Comparison of ENCODE assay signal across 1 cellular context in genomic region chr19:1275260-1275975, GRCh38.
TF ChIP-seq lines count a peak whose summit lies in the region.

Gene FAM174C, plus strand, starts transcription at chr19:1275530. Its CDS starts 20 bp downstream, at chr19:1275550.

TF ChIP-seq in HepG2, 621 proteins besides CTCF, POLR2A, EP300 and RAD21 (continued from another document and continues in another):
- no peak for TF ChIP-seq ZNF512B (CRISPR knock-in tag; IDR thresholded peaks at IDR 0.05; ENCODE audit: borderline replicate concordance)
- no peak for TF ChIP-seq ZNF10 (CRISPR knock-in tag; IDR thresholded peaks at IDR 0.05; ENCODE audit: borderline replicate concordance, low read depth)
- peak; percentile 91 for TF ChIP-seq ZXDC (CRISPR knock-in tag; IDR thresholded peaks at IDR 0.05)
- peak; percentile 54; the same call in 1 of the 2 replicates for TF ChIP-seq ZNF770 (CRISPR knock-in tag; IDR thresholded peaks at IDR 0.05)
- TF ChIP-seq SP4 (CRISPR knock-in tag; IDR thresholded peaks at IDR 0.05) = peak; percentile 98
- TF ChIP-seq, protein P1, sequence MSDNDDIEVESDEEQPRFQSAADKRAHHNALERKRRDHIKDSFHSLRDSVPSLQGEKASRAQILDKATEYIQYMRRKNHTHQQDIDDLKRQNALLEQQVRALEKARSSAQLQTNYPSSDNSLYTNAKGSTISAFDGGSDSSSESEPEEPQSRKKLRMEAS (IDR thresholded peaks at IDR 0.05) = peak; percentile 91
- no peak for TF ChIP-seq ZNF773 (CRISPR knock-in tag; IDR thresholded peaks at IDR 0.05; ENCODE audit: borderline replicate concordance)
- TF ChIP-seq CREBL2 (CRISPR knock-in tag; IDR thresholded peaks at IDR 0.05; ENCODE audit: borderline replicate concordance) = peak; percentile 89; the same call in 1 of the 2 replicates
- TF ChIP-seq KDM1A (CRISPR knock-in tag; IDR thresholded peaks at IDR 0.05) = no peak
- TF ChIP-seq MEF2D (CRISPR knock-in tag; IDR thresholded peaks at IDR 0.05) = no peak
- TF ChIP-seq, protein P2, sequence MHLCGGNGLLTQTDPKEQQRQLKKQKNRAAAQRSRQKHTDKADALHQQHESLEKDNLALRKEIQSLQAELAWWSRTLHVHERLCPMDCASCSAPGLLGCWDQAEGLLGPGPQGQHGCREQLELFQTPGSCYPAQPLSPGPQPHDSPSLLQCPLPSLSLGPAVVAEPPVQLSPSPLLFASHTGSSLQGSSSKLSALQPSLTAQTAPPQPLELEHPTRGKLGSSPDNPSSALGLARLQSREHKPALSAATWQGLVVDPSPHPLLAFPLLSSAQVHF (CRISPR knock-in tag; IDR thresholded peaks at IDR 0.05) = 0 out of 2 replicates have a peak, but pooled peaks have one; percentile 23
- TF ChIP-seq KLF9 (CRISPR knock-in tag; IDR thresholded peaks at IDR 0.05; ENCODE audit: low read depth) = no peak
- peak; percentile 97 for TF ChIP-seq RNF2 (conservative IDR thresholded peaks at IDR 0.05; ENCODE audit: low read depth)
- no peak for TF ChIP-seq ZNF878 (CRISPR knock-in tag; IDR thresholded peaks at IDR 0.05)
- TF ChIP-seq SKI (IDR thresholded peaks at IDR 0.05; ENCODE audit: partially characterized antibody) = peak; percentile 14
- peak; percentile 24; the same call in 1 of the 2 replicates for TF ChIP-seq NCOA2 (CRISPR knock-in tag; IDR thresholded peaks at IDR 0.05)
- TF ChIP-seq, protein P3, sequence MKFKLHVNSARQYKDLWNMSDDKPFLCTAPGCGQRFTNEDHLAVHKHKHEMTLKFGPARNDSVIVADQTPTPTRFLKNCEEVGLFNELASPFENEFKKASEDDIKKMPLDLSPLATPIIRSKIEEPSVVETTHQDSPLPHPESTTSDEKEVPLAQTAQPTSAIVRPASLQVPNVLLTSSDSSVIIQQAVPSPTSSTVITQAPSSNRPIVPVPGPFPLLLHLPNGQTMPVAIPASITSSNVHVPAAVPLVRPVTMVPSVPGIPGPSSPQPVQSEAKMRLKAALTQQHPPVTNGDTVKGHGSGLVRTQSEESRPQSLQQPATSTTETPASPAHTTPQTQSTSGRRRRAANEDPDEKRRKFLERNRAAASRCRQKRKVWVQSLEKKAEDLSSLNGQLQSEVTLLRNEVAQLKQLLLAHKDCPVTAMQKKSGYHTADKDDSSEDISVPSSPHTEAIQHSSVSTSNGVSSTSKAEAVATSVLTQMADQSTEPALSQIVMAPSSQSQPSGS (CRISPR knock-in tag; IDR thresholded peaks at IDR 0.05) = 0 out of 2 replicates have a peak, but pooled peaks have one; percentile 4
- TF ChIP-seq ZNF530 (CRISPR knock-in tag; IDR thresholded peaks at IDR 0.05; ENCODE audit: low read depth) = no peak
- TF ChIP-seq POLR2G (IDR thresholded peaks at IDR 0.05; ENCODE audit: low read depth, low read length) = peak; percentile 84
- peak; percentile 50; the same call in 1 of the 2 replicates for TF ChIP-seq ZNF772 (CRISPR knock-in tag; IDR thresholded peaks at IDR 0.05)
- TF ChIP-seq ZSCAN21 (CRISPR knock-in tag; IDR thresholded peaks at IDR 0.05; ENCODE audit: borderline replicate concordance) = peak; percentile 77; the same call in 1 of the 2 replicates
- TF ChIP-seq CCAR2 (optimal IDR thresholded peaks at IDR 0.05; ENCODE audit: low read depth, low read length) = no peak
- TF ChIP-seq ZIK1 (CRISPR knock-in tag; IDR thresholded peaks at IDR 0.05; ENCODE audit: borderline replicate concordance, low read depth) = peak; percentile 91
- TF ChIP-seq GLMP (CRISPR knock-in tag; IDR thresholded peaks at IDR 0.05; ENCODE audit: borderline replicate concordance) = no peak
- no peak for TF ChIP-seq ZNF432 (CRISPR knock-in tag; IDR thresholded peaks at IDR 0.05; ENCODE audit: borderline replicate concordance)
- TF ChIP-seq ZNF703 (CRISPR knock-in tag; IDR thresholded peaks at IDR 0.05; ENCODE audit: borderline replicate concordance) = no peak; the same call in 1 of the 2 replicates
- TF ChIP-seq ZC3H13 (CRISPR knock-in tag; IDR thresholded peaks at IDR 0.05) = peak; percentile 99
- TF ChIP-seq, protein P4, sequence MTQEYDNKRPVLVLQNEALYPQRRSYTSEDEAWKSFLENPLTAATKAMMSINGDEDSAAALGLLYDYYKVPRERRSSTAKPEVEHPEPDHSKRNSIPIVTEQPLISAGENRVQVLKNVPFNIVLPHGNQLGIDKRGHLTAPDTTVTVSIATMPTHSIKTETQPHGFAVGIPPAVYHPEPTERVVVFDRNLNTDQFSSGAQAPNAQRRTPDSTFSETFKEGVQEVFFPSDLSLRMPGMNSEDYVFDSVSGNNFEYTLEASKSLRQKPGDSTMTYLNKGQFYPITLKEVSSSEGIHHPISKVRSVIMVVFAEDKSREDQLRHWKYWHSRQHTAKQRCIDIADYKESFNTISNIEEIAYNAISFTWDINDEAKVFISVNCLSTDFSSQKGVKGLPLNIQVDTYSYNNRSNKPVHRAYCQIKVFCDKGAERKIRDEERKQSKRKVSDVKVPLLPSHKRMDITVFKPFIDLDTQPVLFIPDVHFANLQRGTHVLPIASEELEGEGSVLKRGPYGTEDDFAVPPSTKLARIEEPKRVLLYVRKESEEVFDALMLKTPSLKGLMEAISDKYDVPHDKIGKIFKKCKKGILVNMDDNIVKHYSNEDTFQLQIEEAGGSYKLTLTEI (CRISPR knock-in tag; conservative IDR thresholded peaks at IDR 0.05) = no peak
- no peak for TF ChIP-seq ZNF777 (CRISPR knock-in tag; IDR thresholded peaks at IDR 0.05)
- no peak for TF ChIP-seq HNF4G (IDR thresholded peaks at IDR 0.05; ENCODE audit: borderline replicate concordance, low read depth, low read length)
- no peak for TF ChIP-seq HNF4G (CRISPR knock-in tag; IDR thresholded peaks at IDR 0.05; ENCODE audit: borderline replicate concordance, low read depth)
- no peak for TF ChIP-seq PPARG (CRISPR knock-in tag; conservative IDR thresholded peaks at IDR 0.05)
- peak; percentile 57; the same call in 1 of the 2 replicates for TF ChIP-seq ZNF235 (CRISPR knock-in tag; IDR thresholded peaks at IDR 0.05; ENCODE audit: borderline replicate concordance)
- no peak; the same call in 1 of the 2 replicates for TF ChIP-seq ZNF253 (CRISPR knock-in tag; IDR thresholded peaks at IDR 0.05; ENCODE audit: borderline replicate concordance)
- TF ChIP-seq FIP1L1 (IDR thresholded peaks at IDR 0.05; ENCODE audit: borderline replicate concordance, insufficient read depth, low read depth, low read length) = no peak
- peak; percentile 79 for TF ChIP-seq NFYB (CRISPR knock-in tag; IDR thresholded peaks at IDR 0.05)
- TF ChIP-seq FOXP1 (IDR thresholded peaks at IDR 0.05) = no peak
- TF ChIP-seq FOXP1 (CRISPR knock-in tag; IDR thresholded peaks at IDR 0.05) = no peak
- TF ChIP-seq ZNF12 (CRISPR knock-in tag; IDR thresholded peaks at IDR 0.05) = no peak
- TF ChIP-seq NFATC3 (CRISPR knock-in tag; IDR thresholded peaks at IDR 0.05) = no peak
- TF ChIP-seq, protein P5, sequence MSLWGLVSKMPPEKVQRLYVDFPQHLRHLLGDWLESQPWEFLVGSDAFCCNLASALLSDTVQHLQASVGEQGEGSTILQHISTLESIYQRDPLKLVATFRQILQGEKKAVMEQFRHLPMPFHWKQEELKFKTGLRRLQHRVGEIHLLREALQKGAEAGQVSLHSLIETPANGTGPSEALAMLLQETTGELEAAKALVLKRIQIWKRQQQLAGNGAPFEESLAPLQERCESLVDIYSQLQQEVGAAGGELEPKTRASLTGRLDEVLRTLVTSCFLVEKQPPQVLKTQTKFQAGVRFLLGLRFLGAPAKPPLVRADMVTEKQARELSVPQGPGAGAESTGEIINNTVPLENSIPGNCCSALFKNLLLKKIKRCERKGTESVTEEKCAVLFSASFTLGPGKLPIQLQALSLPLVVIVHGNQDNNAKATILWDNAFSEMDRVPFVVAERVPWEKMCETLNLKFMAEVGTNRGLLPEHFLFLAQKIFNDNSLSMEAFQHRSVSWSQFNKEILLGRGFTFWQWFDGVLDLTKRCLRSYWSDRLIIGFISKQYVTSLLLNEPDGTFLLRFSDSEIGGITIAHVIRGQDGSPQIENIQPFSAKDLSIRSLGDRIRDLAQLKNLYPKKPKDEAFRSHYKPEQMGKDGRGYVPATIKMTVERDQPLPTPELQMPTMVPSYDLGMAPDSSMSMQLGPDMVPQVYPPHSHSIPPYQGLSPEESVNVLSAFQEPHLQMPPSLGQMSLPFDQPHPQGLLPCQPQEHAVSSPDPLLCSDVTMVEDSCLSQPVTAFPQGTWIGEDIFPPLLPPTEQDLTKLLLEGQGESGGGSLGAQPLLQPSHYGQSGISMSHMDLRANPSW (CRISPR knock-in tag; IDR thresholded peaks at IDR 0.05; ENCODE audit: borderline replicate concordance) = no peak
- no peak for TF ChIP-seq EHMT2 (IDR thresholded peaks at IDR 0.05; ENCODE audit: borderline replicate concordance, low read depth, low read length)
- TF ChIP-seq MED1 (CRISPR knock-in tag; IDR thresholded peaks at IDR 0.05) = no peak; the same call in 1 of the 2 replicates
- TF ChIP-seq ZNF354B (CRISPR knock-in tag; IDR thresholded peaks at IDR 0.05) = peak; percentile 53; the same call in 1 of the 2 replicates
- TF ChIP-seq NFE2 (CRISPR knock-in tag; IDR thresholded peaks at IDR 0.05) = no peak
- no peak for TF ChIP-seq PRPF4 (IDR thresholded peaks at IDR 0.05; ENCODE audit: low read depth, low read length, poor library complexity, severe bottlenecking)
- TF ChIP-seq ZNF761 (CRISPR knock-in tag; conservative IDR thresholded peaks at IDR 0.05) = 0 out of 2 replicates have a peak, but pooled peaks have one; percentile 48
- TF ChIP-seq ADNP (CRISPR knock-in tag; IDR thresholded peaks at IDR 0.05) = no peak
- peak; percentile 2; the same call in 1 of the 2 replicates for TF ChIP-seq HDAC1 (CRISPR knock-in tag; IDR thresholded peaks at IDR 0.05)
- TF ChIP-seq FOXK1 (CRISPR knock-in tag; IDR thresholded peaks at IDR 0.05; ENCODE audit: borderline replicate concordance, low read depth) = no peak; the same call in 1 of the 2 replicates
- TF ChIP-seq PHF5A (CRISPR knock-in tag; IDR thresholded peaks at IDR 0.05; ENCODE audit: low read depth, unreplicated experiment) = peak; percentile 72
- TF ChIP-seq ZBTB1 (CRISPR knock-in tag; IDR thresholded peaks at IDR 0.05; ENCODE audit: borderline replicate concordance) = no peak
- TF ChIP-seq ZNF580 (CRISPR knock-in tag; IDR thresholded peaks at IDR 0.05; ENCODE audit: borderline replicate concordance, low read depth) = no peak
- no peak for TF ChIP-seq NR3C1 (CRISPR knock-in tag; IDR thresholded peaks at IDR 0.05)
